ENCODE assay signal across 1 cellular context in genomic region chr1:2269193-2269921, GRCh38.
TF ChIP-seq lines count a peak whose summit lies in the region.

No MANE protein-coding gene starts in this region.

TF ChIP-seq in HEK293, 187 proteins besides CTCF, POLR2A, EP300 and RAD21 (continued from another document):
- TF ChIP-seq PATZ1 (tag by site-specific recombination; IDR thresholded peaks at IDR 0.05) (no peak), ZNF350 (tag by site-specific recombination; IDR thresholded peaks at IDR 0.05) (no peak), ZNF366 (tag by site-specific recombination; conservative IDR thresholded peaks at IDR 0.05) (no peak), ZSCAN23 (tag by site-specific recombination; IDR thresholded peaks at IDR 0.05) (no peak), ELK4 (IDR thresholded peaks at IDR 0.05; ENCODE audit: borderline replicate concordance, low read depth, low read length) (no peak), ZNF580 (tag by site-specific recombination; IDR thresholded peaks at IDR 0.05) (no peak), ZNF558 (tag by site-specific recombination; IDR thresholded peaks at IDR 0.05) (no peak)
